Comparison of ENCODE assay signal across 7 cellular contexts in the genomic region with DNA sequence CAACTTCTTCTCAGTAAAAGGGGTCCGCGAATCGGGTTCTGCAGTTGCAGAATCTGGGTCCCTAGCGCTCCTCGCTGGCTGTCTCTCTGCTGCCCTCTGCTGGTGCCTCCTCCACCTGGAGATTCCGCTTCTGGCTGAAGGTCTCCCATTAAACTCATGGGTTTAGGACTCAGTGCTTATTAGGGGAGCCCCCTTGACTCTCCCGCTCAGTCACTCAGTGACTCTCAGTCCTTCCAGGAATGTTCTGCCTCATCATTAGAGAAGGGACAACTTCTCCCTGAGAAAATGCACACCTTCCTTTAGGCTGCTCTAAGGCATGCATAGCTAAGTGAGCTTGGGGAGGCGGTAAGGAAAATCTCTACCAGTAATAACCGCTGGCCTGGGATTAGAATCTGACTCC. TPM values are rescaled to one million over a fixed set of nuclear protein-coding genes. Genes with fewer than 3 reads are reported as not detected.
DNase-seq lines count a peak whose midpoint lies in the region; ATAC-seq and TF ChIP-seq lines count a peak whose summit lies in the region.

No MANE protein-coding gene starts in this region.

- no peak overlapping the region for H3K4me3 ChIP-seq in heart right ventricle

- peak in 6 of 8 donors; percentile 42 to 79 (median 64) for ATAC-seq in heart right ventricle

- intact Hi-C loops in heart right ventricle (cut with DNase I) = loop anchor here in 1 of 10 donors (10.0 kb wide), 1 partner anchor 679 kb away; no protein-coding TSS in a partner anchor

- peak; percentile 96 for TF ChIP-seq CTCF in GM10266 (IDR thresholded peaks at IDR 0.05; ENCODE audit: control insufficient read depth, insufficient read depth, low read depth, missing control alignments)
- TF ChIP-seq CTCF in heart right ventricle (IDR thresholded peaks at IDR 0.05) = peak; percentile 85 to 99 (median 97)

- no peaks in the 10 kb centered on the region for H3K9me3 ChIP-seq in heart right ventricle

- H3K27me3 ChIP-seq in heart right ventricle = peaks cover 0 to 25% (median 6%) of the 10 kb centered on the region in 7 donors

- 32 to 38% methylated on average over 9 of the region's 9 CpGs for WGBS in heart right ventricle, 2 donors

- peaks cover 0 to 5% (median 0%) of the 10 kb centered on the region in 9 donors for H3K4me1 ChIP-seq in heart right ventricle

- no peak overlapping the region for H3K27ac ChIP-seq in heart right ventricle

- H3K36me3 ChIP-seq in heart right ventricle = no peaks in the 10 kb centered on the region

- DNase-seq in GM10266 (ENCODE audit: extremely low spot score) = peak; percentile 92
- DNase-seq in HuH-7 (ENCODE audit: low spot score) = peak; percentile 95
- peak; percentile 51 for DNase-seq in SKM-1 (lab: John Stamatoyannopoulos, UW; ENCODE audit: unreplicated experiment)
- peak; percentile 72 for DNase-seq in activated naive CD4-positive, alpha-beta T cell treated with anti-CD3 and anti-CD28 coated beads, Interleukin-2, amount 50 U/mL, for 16 hours
- peak; percentile 75 to 78 for DNase-seq in heart right ventricle
- DNase-seq in retina = peak; percentile 82
- no peak for DNase-seq in cortex of kidney (lab: John Stamatoyannopoulos, UW)

RNA-seq across cellular contexts. Expression of a gene that starts 7.1 kb away (rescaled TPM):
- total RNA-seq in heart right ventricle = 1 to 10 TPM in 9 of 10 donors, under 1 TPM in 1; 0.87 to 4.5 (median 1.6) TPM
- polyA plus RNA-seq in heart right ventricle = under 1 TPM; 0.12 to 0.51 TPM

RNA-seq across cellular contexts. Expression of a gene that starts 25.5 kb away (rescaled TPM):
- total RNA-seq in heart right ventricle = under 1 TPM in 9 of 10 donors, not detected in 1; 0.05 to 0.81 (median 0.41) TPM
- polyA plus RNA-seq in heart right ventricle = under 1 TPM; 0.07 to 0.10 TPM

RNA-seq across cellular contexts. Expression of a gene that starts 55.1 kb away (rescaled TPM):
- total RNA-seq in heart right ventricle = under 1 TPM in 6 of 10 donors, not detected in 4; 0.09 to 0.21 (median 0.15) TPM
- polyA plus RNA-seq in heart right ventricle = under 1 TPM in 1 of 2 donors, not detected in 1; 0.01 TPM
